Comparison of ENCODE assay signal across 35 cellular contexts in genomic region chr6:108360919-108361311, GRCh38.
"Had no signal": no experiment of that assay in that cellular context is flagged by ENCODE, and none has a peak within 500 bp of the region (broad histone marks: within the 10 kb centered on the region; RNA-seq: fewer than 3 reads in every experiment).

No MANE protein-coding gene starts in this region.

- DNase-seq: activated CD4-positive, alpha-beta memory T cell treated with anti-CD3 and anti-CD28 coated beads, Interleukin-2, amount 10 ng/mL, durations not matched to agents 7 days and 5 days; activated CD4-positive, alpha-beta T cell treated with anti-CD3 and anti-CD28 coated beads for 36 hours; activated CD8-positive, alpha-beta memory T cell treated with anti-CD3 and anti-CD28 coated beads for 24 hours; activated CD8-positive, alpha-beta memory T cell treated with anti-CD3 and anti-CD28 coated beads, Interleukin-2, amount 10 ng/mL, durations not matched to agents 7 days and 5 days; activated CD8-positive, alpha-beta memory T cell treated with anti-CD3 and anti-CD28 coated beads, Interleukin-2, amount 50 U/mL, for 48 hours; activated effector memory CD4-positive, alpha-beta T cell treated with Interleukin-2 at 50 U/mL for 16 hours; activated naive CD4-positive, alpha-beta T cell treated with anti-CD3 and anti-CD28 coated beads, Interleukin-2, amount 10 ng/mL, durations not matched to agents 7 days and 5 days; activated T-cell treated with anti-CD3 and anti-CD28 coated beads, Interleukin-2, amount 50 U/mL, for 48 hours; amygdala; KG1; MM.1S; NCI-H1092 treated with DMSO at 0.1 percent for 48 hours; NCI-H1417; NCI-H146; NCI-H187; NCI-H2029 treated with DMSO at 0.1 percent for 48 hours; NCI-H2107; NCI-H2171; NCI-H510A; NCI-H526; NCI-H748 treated with DMSO at 0.1 percent for 48 hours; NK-92 treated with Interleukin-12 subunit alpha and Interleukin-12 subunit beta, amount 100 ng/mL, for 24 hours; PC-3; Peyer's patch; SHP77 treated with DMSO at 0.1 percent for 48 hours; SK-N-SH had no signal

- H3K27ac ChIP-seq: ascending aorta, cardiac muscle cell, Peyer's patch, SJSA1 had no signal

- H3K9me3 ChIP-seq: ascending aorta, Peyer's patch, SJSA1, SK-N-SH had no signal

- H3K27me3 Mint-ChIP-seq: activated CD4-positive, alpha-beta memory T cell treated with anti-CD3 and anti-CD28 coated beads, Interleukin-2, amount 10 ng/mL, durations not matched to agents 7 days and 5 days; activated CD4-positive, alpha-beta T cell treated with anti-CD3 and anti-CD28 coated beads for 36 hours; activated CD8-positive, alpha-beta memory T cell treated with anti-CD3 and anti-CD28 coated beads, Interleukin-2, amount 10 ng/mL, durations not matched to agents 7 days and 5 days; activated naive CD4-positive, alpha-beta T cell treated with anti-CD3 and anti-CD28 coated beads, Interleukin-2, amount 10 ng/mL, durations not matched to agents 7 days and 5 days; activated naive CD8-positive, alpha-beta T cell; central memory CD8-positive, alpha-beta T cell had no signal

- H3K27me3 ChIP-seq: ascending aorta, cardiac muscle cell, Peyer's patch, SJSA1 had no signal

- H3K9me3 Mint-ChIP-seq: activated CD4-positive, alpha-beta memory T cell treated with anti-CD3 and anti-CD28 coated beads, Interleukin-2, amount 10 ng/mL, durations not matched to agents 7 days and 5 days; activated naive CD4-positive, alpha-beta T cell treated with anti-CD3 and anti-CD28 coated beads, Interleukin-2, amount 10 ng/mL, durations not matched to agents 7 days and 5 days; central memory CD8-positive, alpha-beta T cell; T-helper 1 cell treated with Interleukin-12 subunit alpha and Interleukin-12 subunit beta and Interleukin-4 antibody, amounts not matched to agents 30 μg/mL and 1 μg/mL, for 36 hours; T-helper 2 cell treated with Interferon-gamma antibody and Interleukin-4, amounts not matched to agents 5 μg/mL and 100 μg/mL, for 36 hours; WTC11 had no signal

- ATAC-seq: activated CD4-positive, alpha-beta T cell treated with anti-CD3 and anti-CD28 coated beads for 36 hours; activated CD4-positive, CD25-positive, alpha-beta regulatory T cell treated with anti-CD3 and anti-CD28 coated beads, Interleukin-2, amount 50 U/mL, for 24 hours; activated CD8-positive, alpha-beta memory T cell treated with anti-CD3 and anti-CD28 coated beads, Interleukin-2, amount 10 ng/mL, durations not matched to agents 7 days and 5 days; PC-3 had no signal

- H3K27ac Mint-ChIP-seq: activated CD4-positive, alpha-beta memory T cell treated with anti-CD3 and anti-CD28 coated beads, Interleukin-2, amount 10 ng/mL, durations not matched to agents 7 days and 5 days; activated CD4-positive, alpha-beta T cell treated with anti-CD3 and anti-CD28 coated beads for 36 hours; activated CD8-positive, alpha-beta memory T cell treated with anti-CD3 and anti-CD28 coated beads, Interleukin-2, amount 10 ng/mL, durations not matched to agents 7 days and 5 days; activated naive CD4-positive, alpha-beta T cell treated with anti-CD3 and anti-CD28 coated beads, Interleukin-2, amount 10 ng/mL, durations not matched to agents 7 days and 5 days; activated naive CD8-positive, alpha-beta T cell; T-helper 1 cell treated with Interleukin-12 subunit alpha and Interleukin-12 subunit beta and Interleukin-4 antibody, amounts not matched to agents 30 μg/mL and 1 μg/mL, for 36 hours; T-helper 2 cell treated with Interferon-gamma antibody and Interleukin-4, amounts not matched to agents 5 μg/mL and 100 μg/mL, for 36 hours; WTC11 had no signal

- H3K4me1 ChIP-seq: ascending aorta, Peyer's patch, SJSA1 had no signal

- H3K4me1 Mint-ChIP-seq: activated CD4-positive, alpha-beta T cell treated with anti-CD3 and anti-CD28 coated beads for 36 hours; central memory CD8-positive, alpha-beta T cell had no signal

- H3K36me3 ChIP-seq: cardiac muscle cell, Peyer's patch, SJSA1 had no signal

- H3K4me3 ChIP-seq: ascending aorta, cardiac muscle cell, Peyer's patch, SJSA1 had no signal

- H3K36me3 Mint-ChIP-seq: WTC11 had no signal

- H3K4me3 Mint-ChIP-seq: activated CD4-positive, alpha-beta memory T cell treated with anti-CD3 and anti-CD28 coated beads, Interleukin-2, amount 10 ng/mL, durations not matched to agents 7 days and 5 days; activated CD4-positive, alpha-beta T cell treated with anti-CD3 and anti-CD28 coated beads for 36 hours; activated CD8-positive, alpha-beta memory T cell treated with anti-CD3 and anti-CD28 coated beads, Interleukin-2, amount 10 ng/mL, durations not matched to agents 7 days and 5 days; activated naive CD4-positive, alpha-beta T cell treated with anti-CD3 and anti-CD28 coated beads, Interleukin-2, amount 10 ng/mL, durations not matched to agents 7 days and 5 days; activated naive CD8-positive, alpha-beta T cell; central memory CD8-positive, alpha-beta T cell; T-helper 1 cell treated with Interleukin-12 subunit alpha and Interleukin-12 subunit beta and Interleukin-4 antibody, amounts not matched to agents 30 μg/mL and 1 μg/mL, for 36 hours; T-helper 2 cell treated with Interferon-gamma antibody and Interleukin-4, amounts not matched to agents 5 μg/mL and 100 μg/mL, for 36 hours; WTC11 had no signal
